10 cellular contexts compared by ENCODE assay signal in genomic region chr11:123168955-123169484, GRCh38.
"Had no signal": no experiment of that assay in that cellular context is flagged by ENCODE, and none has a peak within 500 bp of the region (broad histone marks: within the 10 kb centered on the region; RNA-seq: fewer than 3 reads in every experiment).

No MANE protein-coding gene starts in this region.

- DNase-seq: activated CD4-positive, alpha-beta T cell treated with anti-CD3 and anti-CD28 coated beads, Interleukin-2, amount 50 U/mL, for 1 hour; activated naive CD4-positive, alpha-beta T cell treated with anti-CD3 and anti-CD28 coated beads, Interleukin-2, amount 50 U/mL, for 16 hours; activated T-cell treated with anti-CD3 and anti-CD28 coated beads, Interleukin-2, amount 50 U/mL, for 1 hour; adrenal gland; cerebellar nuclear complex; pancreas; T-helper 2 cell; upper lobe of left lung had no signal

- H3K27ac Mint-ChIP-seq: nephron had no signal

- ATAC-seq: pancreas had no signal

- H3K27me3 ChIP-seq: adrenal gland, pancreas, upper lobe of left lung had no signal

- H3K4me3 ChIP-seq: adrenal gland, lung, pancreas, upper lobe of left lung had no signal

- H3K4me1 ChIP-seq: pancreas had no signal

- H3K36me3 ChIP-seq: adrenal gland, pancreas, upper lobe of left lung had no signal

- H3K9me3 ChIP-seq: adrenal gland, pancreas, upper lobe of left lung had no signal

- H3K4me3 Mint-ChIP-seq: nephron had no signal

- H3K9me3 Mint-ChIP-seq: nephron had no signal

- H3K27ac ChIP-seq: adrenal gland, pancreas, upper lobe of left lung had no signal

- FAIRE-seq: pancreas had no signal
